ENCODE assay signal across 20 cellular contexts in the genomic region with DNA sequence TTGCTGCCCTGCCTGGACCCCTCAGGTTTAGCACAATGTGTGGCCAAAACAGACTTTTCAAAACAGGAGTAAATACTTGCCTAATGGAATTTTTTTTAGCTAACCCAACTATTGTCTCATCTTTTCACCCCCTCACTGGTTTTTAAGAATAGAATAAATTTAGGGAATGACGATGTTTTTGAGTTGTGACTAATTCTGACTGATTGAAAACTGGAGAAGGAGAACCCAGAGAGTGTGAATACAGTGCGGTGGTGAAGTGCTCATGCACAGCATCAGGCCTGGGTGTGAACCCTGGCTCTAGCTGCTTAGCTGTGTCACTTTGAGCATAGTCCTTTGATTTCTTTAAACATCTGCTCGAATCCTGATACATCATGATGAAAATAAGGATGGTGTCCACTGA. TPM values are rescaled to one million over a fixed set of nuclear protein-coding genes. Genes with fewer than 3 reads are reported as not detected.
A peak's percentile ranks its signal among the peaks of the same experiment; 100 is the strongest.
DNase-seq lines count a peak whose midpoint lies in the region; ATAC-seq, FAIRE-seq and TF ChIP-seq lines count a peak whose summit lies in the region.
"Had no signal": no experiment of that assay in that cellular context is flagged by ENCODE, and none has a peak within 500 bp of the region (broad histone marks: within the 10 kb centered on the region; RNA-seq: fewer than 3 reads in every experiment).

No MANE protein-coding gene starts in this region.

- FAIRE-seq in bronchial epithelial cell (lab: Jason Lieb, UNC) = peak; percentile 18

- ATAC-seq in activated naive CD4-positive, alpha-beta T cell treated with anti-CD3 and anti-CD28 coated beads, Interleukin-2, amount 50 U/mL, for 72 hours = peak; percentile 23 to 63
- ATAC-seq in HG02610 (IDR thresholded peaks at IDR 0.05; ENCODE audit: unreplicated experiment) (peak; percentile 23), sciatic nerve (peak; percentile 29), GM18873 (IDR thresholded peaks at IDR 0.05; ENCODE audit: low FRiP score, unreplicated experiment) (no peak)
- ATAC-seq: body of pancreas; Right ventricle myocardium inferior; stimulated activated naive B cell treated with anti-CD40 and anti-IgM and Interleukin-4, amounts not matched to agents 10 μg/mL and 1 μg/mL and 100 μg/mL, for 72 hours had no signal

- peaks cover 4 to 5% of the 10 kb centered on the region in 2 donors for H3K36me3 Mint-ChIP-seq in activated naive CD4-positive, alpha-beta T cell treated with anti-CD3 and anti-CD28 coated beads, Interleukin-2, amount 50 U/mL, for 72 hours

- no peaks in the 10 kb centered on the region for H3K27me3 ChIP-seq in bronchial epithelial cell (ENCODE audit: control insufficient read depth, insufficient read depth, low read length)
- H3K27me3 ChIP-seq: body of pancreas, colonic mucosa, neural progenitor cell, upper lobe of left lung had no signal

- H3K36me3 ChIP-seq in bronchial epithelial cell (ENCODE audit: control insufficient read depth, insufficient read depth, low read length) = peaks cover 1% of the 10 kb centered on the region

- no peak for DNase-seq in activated naive CD4-positive, alpha-beta T cell treated with anti-CD3 and anti-CD28 coated beads, Interleukin-2, amount 50 U/mL, for 72 hours (ENCODE audit: low spot score in 2 of 2)
- DNase-seq in activated naive CD4-positive, alpha-beta T cell treated with anti-CD3 and anti-CD28 coated beads, Interleukin-2, amount 50 U/mL, for 16 hours = no peak
- DNase-seq in bronchial epithelial cell (ENCODE audit: low read depth) (no peak), sciatic nerve (ENCODE audit: low spot score) (no peak), NCI-H146 treated with DMSO at 0.1 percent for 48 hours (lab: John Stamatoyannopoulos, UW; ENCODE audit: unreplicated experiment) (no peak), HuH-7.5 (ENCODE audit: low spot score) (no peak)
- DNase-seq: body of pancreas; colonic mucosa; COR-L47; EL; HCEC 1CT; kidney glomerular epithelial cell; NCI-H1092 treated with DMSO at 0.1 percent for 48 hours; NCI-H526; stimulated activated naive B cell treated with anti-CD40 and anti-IgM and Interleukin-4, amounts not matched to agents 10 μg/mL and 1 μg/mL and 100 μg/mL, for 72 hours; upper lobe of left lung had no signal

- no peaks in the 10 kb centered on the region for H3K9me3 Mint-ChIP-seq in activated naive CD4-positive, alpha-beta T cell treated with anti-CD3 and anti-CD28 coated beads, Interleukin-2, amount 50 U/mL, for 72 hours
- H3K9me3 Mint-ChIP-seq: neural progenitor cell; stimulated activated naive B cell treated with anti-CD40 and anti-IgM and Interleukin-4, amounts not matched to agents 10 μg/mL and 1 μg/mL and 100 μg/mL, for 72 hours had no signal

- no peak for TF ChIP-seq CTCF in bronchial epithelial cell (IDR thresholded peaks at IDR 0.05; ENCODE audit: insufficient read depth, low read length, severe bottlenecking)

- peak overlapping the region in 1 of 2 donors; percentile 63 for H3K27ac Mint-ChIP-seq in activated naive CD4-positive, alpha-beta T cell treated with anti-CD3 and anti-CD28 coated beads, Interleukin-2, amount 50 U/mL, for 72 hours
- H3K27ac Mint-ChIP-seq: neural progenitor cell; stimulated activated naive B cell treated with anti-CD40 and anti-IgM and Interleukin-4, amounts not matched to agents 10 μg/mL and 1 μg/mL and 100 μg/mL, for 72 hours had no signal

- H3K4me3 ChIP-seq in bronchial epithelial cell (ENCODE audit: low read depth, low read length) = no peak overlapping the region
- H3K4me3 ChIP-seq: body of pancreas, colonic mucosa, neural progenitor cell, upper lobe of left lung had no signal

- intact Hi-C loops in sciatic nerve (cut with DNase I) = no loop called here

RNA-seq across cellular contexts. Expression of gene ANTXR2, which starts 10.5 kb away (rescaled TPM):
- total RNA-seq in activated naive CD4-positive, alpha-beta T cell treated with anti-CD3 and anti-CD28 coated beads, Interleukin-2, amount 50 U/mL, for 72 hours = 1 to 10 TPM; 2.2 to 4.5 TPM
- 17.2 and 35.5 TPM in 2 replicates for total RNA-seq in bronchial epithelial cell
- total RNA-seq in sciatic nerve = 94.4 TPM
